In the genomic region with DNA sequence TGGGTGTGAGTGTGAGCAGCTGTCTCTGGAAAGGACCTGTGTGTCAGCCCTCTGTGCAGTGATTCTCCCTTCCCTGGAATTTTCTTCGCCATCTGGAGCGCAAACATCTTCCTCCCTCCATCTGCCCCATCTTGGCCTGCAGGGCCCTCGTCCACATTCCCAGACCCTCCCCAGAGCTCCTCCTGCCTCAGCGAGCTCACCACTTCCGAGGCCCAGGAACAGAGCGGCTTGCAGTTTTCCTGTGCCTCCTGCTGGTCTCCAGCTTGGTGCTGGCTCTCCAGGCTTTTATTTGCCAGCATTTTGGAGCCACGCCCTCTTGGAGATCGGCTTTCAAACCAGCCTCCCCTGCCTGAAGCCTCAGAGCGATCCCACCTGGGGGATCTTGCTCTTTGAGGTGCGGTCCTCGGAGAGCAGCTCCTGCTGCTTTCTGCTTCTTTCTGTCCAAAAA, we compare ENCODE assay signal across 13 cellular contexts. TPM values are rescaled to one million over a fixed set of nuclear protein-coding genes. Genes with fewer than 3 reads are reported as not detected.
DNase-seq lines count a peak whose midpoint lies in the region; ATAC-seq, FAIRE-seq and TF ChIP-seq lines count a peak whose summit lies in the region.
"Had no signal": no experiment of that assay in that cellular context is flagged by ENCODE, and none has a peak within 500 bp of the region (broad histone marks: within the 10 kb centered on the region; RNA-seq: fewer than 3 reads in every experiment).

A gene with protein sequence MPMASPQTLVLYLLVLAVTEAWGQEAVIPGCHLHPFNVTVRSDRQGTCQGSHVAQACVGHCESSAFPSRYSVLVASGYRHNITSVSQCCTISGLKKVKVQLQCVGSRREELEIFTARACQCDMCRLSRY (minus strand): TSS at position 260 of the 448 bp plus-strand sequence. CDS start 433 bp downstream, outside the sequence.

- no TSS peak for BruUV-seq in K562 (replicated peaks; lab: Mats Ljungman, UMichigan)

- FAIRE-seq in K562 (lab: Jason Lieb, UNC): peak; percentile 64
- FAIRE-seq: G401.6 had no signal

- H3K27ac ChIP-seq in K562 (ENCODE audit: extremely low read depth, low read depth, low read length): no peak within 1 kb of the TSS
- H3K27ac ChIP-seq: vagina had no signal

- no peaks in the 10 kb centered on the region; the same call in 1 of the 2 replicates for H4K20me1 ChIP-seq in K562 (replicated peaks; ENCODE audit: control insufficient read depth, insufficient read depth, low read length)

- H3K4me3 ChIP-seq in K562 (no peak within 1 kb of the TSS), mucosa of stomach (ENCODE audit: low read length) (no peak within 1 kb of the TSS)
- H3K4me3 ChIP-seq: vagina had no signal

- no peak for TF ChIP-seq RAD21 in K562 (CRISPR knock-in tag; conservative IDR thresholded peaks at IDR 0.05 in 1 of 2, IDR thresholded peaks at IDR 0.05 in 1 of 2)

- 0 out of 2 replicates have a peak within 1 kb of the TSS, but pooled peaks have one; percentile 48 for H2AFZ ChIP-seq in K562 (ENCODE audit: low read depth, low read length)

- H3K4me1 ChIP-seq in K562 (replicated peaks in 1 of 2; ENCODE audit: control insufficient read depth in 2 of 2, insufficient read depth in 2 of 2, low read length in 2 of 2) (peaks cover 8 to 28% of the 10 kb centered on the region in 2 experiments; a peak in 4 of 5 replicates), mucosa of stomach (ENCODE audit: control insufficient read depth, insufficient read depth, low read length) (no peaks in the 10 kb centered on the region)
- H3K4me1 ChIP-seq: vagina had no signal

- in situ Hi-C loops in K562 (cut with MboI): no loop called here

- no peak for TF ChIP-seq EP300 in K562 (IDR thresholded peaks at IDR 0.05; ENCODE audit: low read length)

- POLR2A ChIA-PET in K562 (lab: Yijun Ruan, JAX): interaction anchor here (0.5 to 2.3 kb wide), 8 partner anchors 9 to 177 kb away, joined by 3 to 8 read pairs (median 3); partner anchors contain the start of gene SAC3D1

- H3K27me3 ChIP-seq in K562 (ENCODE audit: control insufficient read depth in 2 of 2, insufficient read depth in 2 of 2, low read length in 2 of 2): no peaks in the 10 kb centered on the region
- peaks cover 3% of the 10 kb centered on the region for H3K27me3 ChIP-seq in mucosa of stomach (ENCODE audit: control insufficient read depth, insufficient read depth, low read length)
- H3K27me3 ChIP-seq: vagina had no signal

- no peaks in the 10 kb centered on the region for H3K79me2 ChIP-seq in K562 (ENCODE audit: control insufficient read depth, insufficient read depth, low read length)

- H3K4me2 ChIP-seq in K562 (ENCODE audit: insufficient read depth, low read length): no peak within 1 kb of the TSS

- intact Hi-C loops in K562 (cut with micrococcal nuclease): no loop called here

- no peaks in the 10 kb centered on the region for H3K9me1 ChIP-seq in K562 (ENCODE audit: control insufficient read depth, insufficient read depth, low read length)

- CTCF ChIA-PET in K562 (lab: Yijun Ruan, JAX; ENCODE audit: low intra/inter-chr PET ratio): no interaction called here

- TF ChIP-seq POLR2A in K562 (conservative IDR thresholded peaks at IDR 0.05): no peak

- H3K9me3 ChIP-seq in K562 (replicated peaks; ENCODE audit: control insufficient read depth, insufficient read depth, low read depth, low read length): no peaks in the 10 kb centered on the region
- no peaks in the 10 kb centered on the region for H3K9me3 ChIP-seq in mucosa of stomach (ENCODE audit: control insufficient read depth, low read length)
- H3K9me3 ChIP-seq: vagina had no signal

- TF ChIP-seq CTCF in K562 (IDR thresholded peaks at IDR 0.05 in 2 of 3, conservative IDR thresholded peaks at IDR 0.05 in 1 of 3; ENCODE audit: insufficient read depth in 2 of 3, low read depth in 1 of 3, low read length in 3 of 3): 0 out of 6 replicates have a peak, but pooled peaks of 1 of the 3 experiments have one; percentile 3

- ATAC-seq in K562 (peak; percentile 41), GM18511 (IDR thresholded peaks at IDR 0.05; ENCODE audit: unreplicated experiment) (no peak)
- no peak for ATAC-seq in stimulated activated naive CD8-positive, alpha-beta T cell treated with anti-CD3 and anti-CD28 coated beads, Interleukin-15, Interleukin-2, amounts not matched to agents 100 U/mL and 50 U/mL, for 24 hours
- ATAC-seq: natural killer cell had no signal

- H3K9ac ChIP-seq in K562 (ENCODE audit: insufficient read depth in 1 of 2, low read depth in 2 of 2, low read length in 2 of 2) (peak within 1 kb of the TSS in 1 of 2 experiments; percentile 82; a peak in 2 of 4 replicates), mucosa of stomach (ENCODE audit: low read length) (peak within 1 kb of the TSS; percentile 13)

- peak; percentile 42 for DNase-seq in COR-L47 (lab: John Stamatoyannopoulos, UW)
- peak; percentile 25 for DNase-seq in NCI-H146 treated with DMSO at 0.1 percent for 48 hours (lab: John Stamatoyannopoulos, UW; ENCODE audit: unreplicated experiment)
- DNase-seq in K562 (ENCODE audit: extremely low read depth in 1 of 4, low spot score in 3 of 4): peak in 3 of 4 experiments; percentile 33 to 54 (median 52)
- no peak for DNase-seq in activated gamma-delta T cell treated with Interleukin-2 at 50 U/mL for 16 hours
- DNase-seq in DMS53 (lab: John Stamatoyannopoulos, UW): no peak
- DNase-seq in stimulated activated naive CD8-positive, alpha-beta T cell treated with anti-CD3 and anti-CD28 coated beads, Interleukin-15, Interleukin-2, amounts not matched to agents 100 U/mL and 50 U/mL, for 24 hours: no peak
- DNase-seq: activated CD4-positive, alpha-beta memory T cell treated with anti-CD3 and anti-CD28 coated beads for 36 hours; foreskin melanocyte; natural killer cell had no signal

- 42% methylated on average over 11 of the region's 11 CpGs for WGBS in K562 (ENCODE audit: insufficient coverage, low coverage, missing lambda C conversion rate)

- H3K36me3 ChIP-seq in K562 (ENCODE audit: control insufficient read depth, insufficient read depth, low read length) (peaks cover 7% of the 10 kb centered on the region; the same call in 1 of the 3 replicates), mucosa of stomach (ENCODE audit: control insufficient read depth, insufficient read depth, low read length) (peaks cover 7% of the 10 kb centered on the region)

TF ChIP-seq in K562, 482 proteins besides CTCF, POLR2A, EP300 and RAD21:
- no peak for TF ChIP-seq ESRRB (CRISPR knock-in tag; IDR thresholded peaks at IDR 0.05; ENCODE audit: borderline replicate concordance)
- TF ChIP-seq MYNN (IDR thresholded peaks at IDR 0.05): 0 out of 2 replicates have a peak, but pooled peaks have one; percentile 11
- no peak for TF ChIP-seq MYNN (CRISPR knock-in tag; IDR thresholded peaks at IDR 0.05)

RNA-seq across cellular contexts. Expression of the gene that starts here (rescaled TPM):
- total RNA-seq in K562 (2011; cell fraction: chromatin; rRNA removed; ENCODE audit: low replicate concordance): not detected in 2 replicates
- total RNA-seq in K562 (2011; cell fraction: nucleolus; rRNA removed): not detected in 2 replicates
- total RNA-seq in K562 (2011; cell fraction: nucleoplasm; rRNA removed): not detected in 2 replicates
- not detected in 2 replicates for total RNA-seq in K562 (2014; rRNA removed)
- not detected in 2 replicates for total RNA-seq in K562 (2014; rRNA removed; fragmentation: Illumina TruSeq; extraction: Trizol)
- total RNA-seq in K562 (2015; rRNA removed; fragmentation: Illumina TruSeq; extraction: Trizol): 0.22 TPM in 1 of 2 replicates, not detected in the other
- not detected in 2 replicates for total RNA-seq in K562 (2021)
- polyA plus RNA-seq in K562 (2011; rRNA removed): not detected in 2 replicates
- polyA plus RNA-seq in K562 (2011; cell fraction: cytosol; rRNA removed): not detected in 2 replicates
- polyA plus RNA-seq in K562 (2011; cell fraction: nucleus; rRNA removed): 0.74 and 0.88 TPM in 2 replicates
- polyA plus RNA-seq in K562 (2012): not detected in 2 replicates
- polyA plus RNA-seq in K562 (2014; fragmentation: Illumina TruSeq; extraction: Trizol): not detected in 2 replicates
- polyA plus RNA-seq in K562 (2014; fragmentation: Nextera tagmentation; extraction: Ambion mirVana): under 1 TPM in 1 of 2 experiments, not detected in 1; 0.17 TPM
- 1.4 TPM in 1 of 2 replicates, not detected in the other for polyA plus RNA-seq in K562 (2014; rRNA removed)
- polyA minus RNA-seq in K562 (2011; rRNA and poly(A)+ RNA removed): not detected in 2 replicates
- polyA minus RNA-seq in K562 (2011; cell fraction: cytosol; rRNA and poly(A)+ RNA removed): not detected in 2 replicates
- polyA minus RNA-seq in K562 (2011; cell fraction: nucleus; rRNA and poly(A)+ RNA removed): not detected in 2 replicates
- total RNA-seq: natural killer cell, vagina had no signal

Comparison
In these comparisons a context has a peak if more than half of its experiments do, and no peak if none do; other contexts are left out.
1. DNase-seq: peak in COR-L47 (single experiment), NCI-H146 treated with DMSO at 0.1 percent for 48 hours (single experiment) and K562 (3 of 4); none in activated gamma-delta T cell treated with Interleukin-2 at 50 U/mL for 16 hours (single experiment), DMS53 (single experiment) and stimulated activated naive CD8-positive, alpha-beta T cell treated with anti-CD3 and anti-CD28 coated beads, Interleukin-15, Interleukin-2, amounts not matched to agents 100 U/mL and 50 U/mL, for 24 hours (single experiment).